ENCODE assay signal across 28 cellular contexts in genomic region chr14:51155331-51155730, GRCh38.
A peak's percentile ranks its signal among the peaks of the same experiment; 100 is the strongest.
DNase-seq lines count a peak whose midpoint lies in the region; ATAC-seq, FAIRE-seq and TF ChIP-seq lines count a peak whose summit lies in the region.
"Had no signal": no experiment of that assay in that cellular context is flagged by ENCODE, and none has a peak within 500 bp of the region (broad histone marks: within the 10 kb centered on the region; RNA-seq: fewer than 3 reads in every experiment).

No MANE protein-coding gene starts in this region.

- TF ChIP-seq POLR2A in testis (IDR thresholded peaks at IDR 0.05): no peak
- TF ChIP-seq POLR2A in gastrocnemius medialis (IDR thresholded peaks at IDR 0.05): no peak

- peaks cover 7% of the 10 kb centered on the region for H3K9me3 Mint-ChIP-seq in type B pancreatic cell

- no peaks in the 10 kb centered on the region for H3K27me3 ChIP-seq in PC-3 (ENCODE audit: low read length)
- no peaks in the 10 kb centered on the region for H3K27me3 ChIP-seq in testis
- no peaks in the 10 kb centered on the region for H3K27me3 ChIP-seq in gastrocnemius medialis
- H3K27me3 ChIP-seq: BE2C, BLaER1 had no signal

- H3K4me3 Mint-ChIP-seq in type B pancreatic cell: peak overlapping the region; percentile 38
- H3K4me3 Mint-ChIP-seq: CD14-positive monocyte; CD4-positive, alpha-beta memory T cell; CD4-positive, CD25-positive, alpha-beta regulatory T cell; CD8-positive, alpha-beta memory T cell had no signal

- no peaks in the 10 kb centered on the region for H3K36me3 ChIP-seq in PC-3 (ENCODE audit: low read depth, low read length)
- no peaks in the 10 kb centered on the region for H3K36me3 ChIP-seq in testis (ENCODE audit: low read depth, missing control alignments)
- H3K36me3 ChIP-seq in gastrocnemius medialis: no peaks in the 10 kb centered on the region
- H3K36me3 ChIP-seq: BE2C, BLaER1 had no signal

- H3K36me3 Mint-ChIP-seq in type B pancreatic cell: peaks cover 3% of the 10 kb centered on the region
- H3K36me3 Mint-ChIP-seq: CD14-positive monocyte; CD4-positive, alpha-beta memory T cell; CD8-positive, alpha-beta memory T cell had no signal

- H3K27me3 Mint-ChIP-seq in type B pancreatic cell: no peaks in the 10 kb centered on the region

- H3K79me2 ChIP-seq in PC-3 (ENCODE audit: low read length): no peaks in the 10 kb centered on the region

- TF ChIP-seq CTCF in LNCaP clone FGC (IDR thresholded peaks at IDR 0.05; ENCODE audit: control insufficient read depth, extremely low read depth, insufficient read depth): no peak
- TF ChIP-seq CTCF in PC-3 (conservative IDR thresholded peaks at IDR 0.05; ENCODE audit: low read depth, low read length): no peak
- no peak for TF ChIP-seq CTCF in epithelial cell of esophagus (IDR thresholded peaks at IDR 0.05; ENCODE audit: insufficient read depth, low read depth, low read length, missing control alignments)
- TF ChIP-seq CTCF in type B pancreatic cell (conservative IDR thresholded peaks at IDR 0.05): no peak
- no peak for TF ChIP-seq CTCF in testis (IDR thresholded peaks at IDR 0.05)
- no peak for TF ChIP-seq CTCF in gastrocnemius medialis (IDR thresholded peaks at IDR 0.05 in 4 of 5, conservative IDR thresholded peaks at IDR 0.05 in 1 of 5)

- peaks cover 3% of the 10 kb centered on the region for H3K4me1 Mint-ChIP-seq in type B pancreatic cell (ENCODE audit: unreplicated experiment)
- H3K4me1 Mint-ChIP-seq: CD14-positive monocyte; CD4-positive, alpha-beta memory T cell; CD4-positive, CD25-positive, alpha-beta regulatory T cell; CD8-positive, alpha-beta memory T cell had no signal

- H3K9me3 ChIP-seq in PC-3 (ENCODE audit: low read length) (no peaks in the 10 kb centered on the region), testis (no peaks in the 10 kb centered on the region), gastrocnemius medialis (no peaks in the 10 kb centered on the region)
- H3K9me3 ChIP-seq: BE2C, BLaER1 had no signal

- no peak overlapping the region; the same call in 1 of the 2 replicates for H3K4me2 ChIP-seq in PC-3 (ENCODE audit: low read length)
- H3K4me2 ChIP-seq: BLaER1 had no signal

- WGBS in testis, 2 donors: 75 to 98% methylated on average over 3 of the region's 3 CpGs

- DNase-seq in LNCaP clone FGC (ENCODE audit: low read depth): peak; percentile 53
- peak; percentile 26 for DNase-seq in PC-3
- DNase-seq in epithelial cell of esophagus (ENCODE audit: low read depth): peak; percentile 17
- DNase-seq in type B pancreatic cell (ENCODE audit: extremely low spot score, unreplicated experiment): no peak
- no peak for DNase-seq in testis
- no peak for DNase-seq in gastrocnemius medialis
- DNase-seq in HTR-8/SVneo (ENCODE audit: insufficient read length, low spot score): no peak
- DNase-seq: 8988T; ACHN; BE2C; C1 segment of cervical spinal cord; CD4-positive, alpha-beta memory T cell; CD4-positive, CD25-positive, alpha-beta regulatory T cell; CD8-positive, alpha-beta memory T cell; COR-L47; DMS 273 treated with DMSO at 0.1 percent for 48 hours; DMS153; DMS53; DMS79; DND-41; EL; GDM1 had no signal

- H3K9me2 ChIP-seq in PC-3 (replicated peaks; ENCODE audit: low read length): 0 out of 2 replicates have a peak, but pooled peaks cover under 1% of the 10 kb centered on the region

- no peak for FAIRE-seq in HTR-8/SVneo (lab: Jason Lieb, UNC)
- FAIRE-seq: GM12878, GM12892, GM18507, GM19239 had no signal

- BruUV-seq in PC-3 (replicated peaks; lab: Mats Ljungman, UMichigan): no TSS peak

- CTCF ChIA-PET in PC-3 (lab: Charles Lee): no interaction called here

- H3K4me3 ChIP-seq in LNCaP clone FGC (ENCODE audit: low read depth, low read length) (no peak overlapping the region), PC-3 (ENCODE audit: low read length) (no peak overlapping the region), epithelial cell of esophagus (ENCODE audit: low read length) (no peak overlapping the region), testis (no peak overlapping the region), gastrocnemius medialis (no peak overlapping the region)
- H3K4me3 ChIP-seq: BLaER1, GM12878 had no signal

- H3F3A ChIP-seq in PC-3 (ENCODE audit: low read length, unreplicated experiment): no peaks in the 10 kb centered on the region

- ATAC-seq in PC-3: peak; percentile 12; the same call in 1 of the 2 replicates
- no peak for ATAC-seq in gastrocnemius medialis
- ATAC-seq: GM12878 had no signal

- H3K9ac ChIP-seq in PC-3 (ENCODE audit: low read length): no peak overlapping the region
- H3K9ac ChIP-seq: BLaER1 had no signal

- peak overlapping the region; percentile 15 for H3K27ac Mint-ChIP-seq in type B pancreatic cell
- H3K27ac Mint-ChIP-seq: CD14-positive monocyte; CD4-positive, alpha-beta memory T cell; CD4-positive, CD25-positive, alpha-beta regulatory T cell; CD8-positive, alpha-beta memory T cell had no signal

- in situ Hi-C loops in gastrocnemius medialis (cut with MboI; ENCODE audit: low sequenced_read_pairs in 4 of 4): no loop called here

- H3K27ac ChIP-seq in PC-3 (ENCODE audit: low read length) (no peak overlapping the region), testis (no peak overlapping the region), gastrocnemius medialis (no peak overlapping the region)
- H3K27ac ChIP-seq: BLaER1 had no signal

- H2AFZ ChIP-seq in PC-3 (ENCODE audit: low read length): no peak overlapping the region

- no peaks in the 10 kb centered on the region for H4K20me1 ChIP-seq in PC-3 (ENCODE audit: low read length)
- H4K20me1 ChIP-seq: BLaER1 had no signal

- POLR2A ChIA-PET in PC-3 (lab: Charles Lee; ENCODE audit: unreplicated experiment): no interaction called here

- H3K4me1 ChIP-seq in PC-3 (ENCODE audit: insufficient read depth, low read length): peaks cover 9% of the 10 kb centered on the region
- no peaks in the 10 kb centered on the region for H3K4me1 ChIP-seq in testis
- H3K4me1 ChIP-seq in gastrocnemius medialis: no peaks in the 10 kb centered on the region
- H3K4me1 ChIP-seq: BE2C, BLaER1 had no signal

- intact Hi-C loops in PC-3 (cut with micrococcal nuclease): loop anchor here (5.0 to 10.0 kb wide), 2 partner anchors 58 to 619 kb away; partner anchors contain the start of gene TRIM9
- intact Hi-C loops in testis (cut with DNase I; ENCODE audit: low total_unique reads): no loop called here
- intact Hi-C loops in gastrocnemius medialis (cut with DNase I; ENCODE audit: low total_unique reads): no loop called here

Comparison
In these comparisons a context has a peak if more than half of its experiments do, and no peak if none do; other contexts are left out.
1. DNase-seq: peak in LNCaP clone FGC (single experiment), PC-3 (single experiment) and epithelial cell of esophagus (single experiment); none in type B pancreatic cell (single experiment), testis (single experiment), gastrocnemius medialis (0 of 2) and HTR-8/SVneo (single experiment).